ENCODE assay signal across 18 cellular contexts in genomic region chr6:13586936-13587542, GRCh38.
"Had no signal": no experiment of that assay in that cellular context is flagged by ENCODE, and none has a peak within 500 bp of the region (broad histone marks: within the 10 kb centered on the region; RNA-seq: fewer than 3 reads in every experiment).

No MANE protein-coding gene starts in this region.

- H3K27ac Mint-ChIP-seq: activated naive CD4-positive, alpha-beta T cell treated with anti-CD3 and anti-CD28 coated beads for 36 hours; activated T-helper 17 cell treated with anti-CD3 and anti-CD28 coated beads, Interleukin-2, amount 50 U/mL, for 72 hours had no signal

- ATAC-seq: activated T-helper 17 cell treated with anti-CD3 and anti-CD28 coated beads, Interleukin-2, amount 50 U/mL, for 72 hours; gastrocnemius medialis; naive thymus-derived CD4-positive, alpha-beta T cell had no signal

- H3K4me1 ChIP-seq: gastrocnemius medialis, tibial artery, uterus had no signal

- H3K4me3 ChIP-seq: gastrocnemius medialis, heart left ventricle, tibial artery, uterus had no signal

- H3K4me3 Mint-ChIP-seq: activated naive CD4-positive, alpha-beta T cell treated with anti-CD3 and anti-CD28 coated beads for 36 hours; activated T-helper 17 cell treated with anti-CD3 and anti-CD28 coated beads, Interleukin-2, amount 50 U/mL, for 72 hours; naive thymus-derived CD4-positive, alpha-beta T cell had no signal

- FAIRE-seq: endothelial cell of umbilical vein, islet of Langerhans had no signal

- H3K4me1 Mint-ChIP-seq: activated T-helper 17 cell treated with anti-CD3 and anti-CD28 coated beads, Interleukin-2, amount 50 U/mL, for 72 hours had no signal

- H3K9ac ChIP-seq: parathyroid adenoma had no signal

- DNase-seq: activated CD4-positive, alpha-beta T cell treated with anti-CD3 and anti-CD28 coated beads, Interleukin-2, amount 50 U/mL, for 4 hours; activated CD4-positive, CD25-positive, alpha-beta regulatory T cell treated with anti-CD3 and anti-CD28 coated beads, Interleukin-2, amount 50 U/mL, for 72 hours; activated naive CD4-positive, alpha-beta T cell treated with anti-CD3 and anti-CD28 coated beads for 36 hours; amygdala; brain microvascular endothelial cell; cortex of kidney; effector CD4-positive, alpha-beta T cell; gastrocnemius medialis; heart left ventricle; naive thymus-derived CD4-positive, alpha-beta T cell; stimulated activated CD4-positive, alpha-beta T cell treated with anti-CD3 and anti-CD28 coated beads, Interleukin-4, amount 100 ng/mL, for 1 hour; stimulated activated naive CD4-positive, alpha-beta T cell; tibial artery; uterus had no signal

- H3K27me3 Mint-ChIP-seq: activated T-helper 17 cell treated with anti-CD3 and anti-CD28 coated beads, Interleukin-2, amount 50 U/mL, for 72 hours; naive thymus-derived CD4-positive, alpha-beta T cell had no signal

- H3K9me3 Mint-ChIP-seq: activated naive CD4-positive, alpha-beta T cell treated with anti-CD3 and anti-CD28 coated beads for 36 hours; activated T-helper 17 cell treated with anti-CD3 and anti-CD28 coated beads, Interleukin-2, amount 50 U/mL, for 72 hours; naive thymus-derived CD4-positive, alpha-beta T cell had no signal

- H3K9me3 ChIP-seq: gastrocnemius medialis, heart left ventricle, tibial artery, uterus had no signal

- H3K27ac ChIP-seq: brain microvascular endothelial cell, gastrocnemius medialis, heart left ventricle, parathyroid adenoma, tibial artery, uterus had no signal

- H2AFZ ChIP-seq: parathyroid adenoma had no signal

- H3K36me3 ChIP-seq: brain microvascular endothelial cell, uterus had no signal

- H3K27me3 ChIP-seq: brain microvascular endothelial cell, gastrocnemius medialis, heart left ventricle, tibial artery, uterus had no signal
